16 cellular contexts compared by ENCODE assay signal in the genomic region with DNA sequence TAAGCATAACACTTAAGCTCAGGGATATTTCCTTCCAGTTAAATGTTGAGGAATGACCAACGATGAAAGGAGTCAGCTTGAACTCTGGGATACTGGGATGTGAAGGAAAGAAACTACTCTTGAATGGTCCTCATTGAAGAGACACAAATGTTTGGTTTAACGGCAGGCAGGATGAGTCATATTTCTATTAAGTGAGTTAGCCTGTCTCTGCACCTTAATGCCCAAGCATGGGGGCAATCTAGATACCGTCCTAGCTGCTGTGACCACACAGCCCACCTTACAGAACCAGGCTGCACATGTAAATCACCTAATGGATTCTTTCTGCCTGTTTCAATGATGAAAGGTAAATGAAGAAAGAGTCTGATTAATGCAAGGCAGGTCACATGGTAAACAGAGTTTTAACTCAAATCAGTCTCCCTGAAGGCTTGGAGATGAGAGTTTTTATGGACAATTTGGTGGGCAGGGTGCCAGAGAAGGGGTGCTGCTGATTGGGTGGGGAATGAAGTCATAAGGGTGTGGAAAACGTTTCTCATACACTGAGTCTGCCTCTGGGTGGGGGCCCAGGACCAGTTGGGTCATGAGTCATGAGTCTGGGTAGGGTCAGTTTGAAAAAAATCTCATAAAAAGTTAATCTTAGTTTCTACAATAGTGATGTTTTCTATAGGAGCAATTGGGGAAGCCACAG.
DNase-seq lines count a peak whose midpoint lies in the region; ATAC-seq, FAIRE-seq and TF ChIP-seq lines count a peak whose summit lies in the region.
"Had no signal": no experiment of that assay in that cellular context is flagged by ENCODE, and none has a peak within 500 bp of the region (broad histone marks: within the 10 kb centered on the region; RNA-seq: fewer than 3 reads in every experiment).

No MANE protein-coding gene starts in this region.

- POLR2A ChIA-PET in A549 (lab: Yijun Ruan, JAX) = no interaction called here

- TF ChIP-seq CTCF in A549 (IDR thresholded peaks at IDR 0.05) = no peak

- peak overlapping the region; percentile 70 to 79 for H3K27ac ChIP-seq in A549
- H3K27ac ChIP-seq: VCaP had no signal

- no peak for FAIRE-seq in A549 (lab: Jason Lieb, UNC)
- FAIRE-seq: endothelial cell of umbilical vein had no signal

- peaks cover 39% of the 10 kb centered on the region for H3K4me1 ChIP-seq in A549
- H3K4me1 ChIP-seq: spleen had no signal

- TF ChIP-seq EP300 in A549 (IDR thresholded peaks at IDR 0.05) = peak in 1 of 2 experiments; percentile 46; a peak in 2 of 5 replicates

- TF ChIP-seq RAD21 in A549 (conservative IDR thresholded peaks at IDR 0.05 in 1 of 2, IDR thresholded peaks at IDR 0.05 in 1 of 2) = no peak; a peak in 1 of 5 replicates

- CTCF ChIA-PET in A549 (lab: Yijun Ruan, JAX) = interaction anchor here (1.0 kb wide), 1 partner anchor 14 kb away, joined by 3 read pairs; no protein-coding TSS in a partner anchor

- DNase-seq in A549 (ENCODE audit: low read depth in 1 of 2, low spot score in 1 of 2) (peak; percentile 6 to 87), H4 (ENCODE audit: low spot score) (peak; percentile 21), glomerular visceral epithelial cell (ENCODE audit: extremely low spot score) (peak; percentile 69), SKM-1 treated with dmso at 0.1 percent for 144 hours (lab: John Stamatoyannopoulos, UW; ENCODE audit: unreplicated experiment) (no peak), SKM-1 (lab: John Stamatoyannopoulos, UW; ENCODE audit: unreplicated experiment) (no peak), HuH-7 (ENCODE audit: low spot score) (no peak), H7 (no peak)
- DNase-seq: C1 segment of cervical spinal cord, KBM-7, NCI-H2171, RPMI8226, spleen had no signal

- H3K4me2 ChIP-seq in A549 = peak overlapping the region; percentile 73

- H3K9me3 ChIP-seq in A549 = 0 out of 3 replicates have a peak, but pooled peaks cover 2% of the 10 kb centered on the region
- H3K9me3 ChIP-seq: spleen had no signal

- WGBS in A549 (ENCODE audit: missing lambda C conversion rate) = 8% methylated on average over 4 of the region's 4 CpGs

- H3K36me3 ChIP-seq in H7 (replicated peaks; ENCODE audit: control insufficient read depth, insufficient read depth, low read length) = no peaks in the 10 kb centered on the region
- H3K36me3 ChIP-seq: spleen had no signal

- ATAC-seq in A549 (peak; percentile 82 to 83), SK-N-SH treated with all-trans-retinoic acid at 6 μM for 48 hours (no peak)
- ATAC-seq: natural killer cell treated with Interleukin-12 subunit alpha and Interleukin-12 subunit beta and Interleukin-15 and Interleukin-18, amount 100 ng/mL, for 72 hours had no signal

- no peaks in the 10 kb centered on the region for H3K27me3 ChIP-seq in H7 (ENCODE audit: control insufficient read depth, insufficient read depth, low read length)
- H3K27me3 ChIP-seq: spleen had no signal

- no peak for TF ChIP-seq POLR2A in A549 (IDR thresholded peaks at IDR 0.05; ENCODE audit: low read length)

- no peak overlapping the region for H3K4me3 ChIP-seq in A549
- no peak overlapping the region for H3K4me3 ChIP-seq in H7 (ENCODE audit: insufficient read depth, low read depth, low read length)
- H3K4me3 ChIP-seq: spleen had no signal

TF ChIP-seq in A549, 52 proteins besides CTCF, POLR2A, EP300 and RAD21:
- TF ChIP-seq JUNB (IDR thresholded peaks at IDR 0.05) (peak; percentile 44), GATA3 (IDR thresholded peaks at IDR 0.05; ENCODE audit: borderline replicate concordance) (peak; percentile 48; the same call in 1 of the 2 replicates), POLR2AphosphoS2 (conservative IDR thresholded peaks at IDR 0.05; ENCODE audit: low read length) (no peak), FOSL2 (IDR thresholded peaks at IDR 0.05) (peak; percentile 34; the same call in 1 of the 2 replicates), FOSL2 (CRISPR knock-in tag; IDR thresholded peaks at IDR 0.05) (peak; percentile 59), USF2 (IDR thresholded peaks at IDR 0.05) (peak; percentile 23; the same call in 1 of the 2 replicates), MAZ (IDR thresholded peaks at IDR 0.05; ENCODE audit: borderline replicate concordance, low read depth, low read length) (no peak)

TF ChIP-seq in SK-N-SH treated with all-trans-retinoic acid at 6 μM for 48 hours, 23 proteins besides CTCF, POLR2A, EP300 and RAD21:
- 0 out of 2 replicates have a peak, but pooled peaks have one; percentile 41 for TF ChIP-seq SNAI2 (CRISPR knock-in tag; IDR thresholded peaks at IDR 0.05)
- TF ChIP-seq ZFP3 (CRISPR knock-in tag; IDR thresholded peaks at IDR 0.05) = no peak
- TF ChIP-seq TCF4 (CRISPR knock-in tag; IDR thresholded peaks at IDR 0.05; ENCODE audit: borderline replicate concordance) = no peak
- no peak for TF ChIP-seq TSHZ2 (CRISPR knock-in tag; IDR thresholded peaks at IDR 0.05)

Comparison
In these comparisons a context has a peak if more than half of its experiments do, and no peak if none do; other contexts are left out.
1. DNase-seq: peak in A549 (2 of 2), H4 (single experiment) and glomerular visceral epithelial cell (single experiment); none in SKM-1 treated with dmso at 0.1 percent for 144 hours (single experiment), SKM-1 (single experiment), HuH-7 (single experiment) and H7 (single experiment).